2 cellular contexts compared by ENCODE assay signal in the genomic region with DNA sequence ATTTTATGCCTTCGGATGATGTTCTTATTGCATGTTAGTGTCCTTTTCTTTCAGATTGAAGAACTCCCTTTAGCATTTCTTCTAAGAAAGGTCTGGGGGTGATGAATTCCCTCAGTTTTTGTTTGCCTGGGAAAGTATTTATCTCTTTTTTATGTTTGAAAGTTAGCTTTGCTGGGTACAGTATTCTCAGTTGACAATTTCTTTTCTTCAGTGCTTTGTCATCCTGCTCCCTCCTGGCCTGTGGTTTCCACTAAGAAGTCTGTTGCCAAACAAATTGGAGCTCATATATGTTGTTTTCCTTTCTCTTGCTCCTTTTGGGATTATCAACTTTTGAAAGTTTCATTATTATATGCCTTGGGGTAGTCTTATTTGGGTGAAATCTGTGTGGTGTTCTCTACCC.
TF ChIP-seq lines count a peak whose summit lies in the region.

No MANE protein-coding gene starts in this region.

TF ChIP-seq in HepG2, 621 proteins besides CTCF, POLR2A, EP300 and RAD21:
- TF ChIP-seq ZNF136 (CRISPR knock-in tag; IDR thresholded peaks at IDR 0.05; ENCODE audit: low read depth) (0 out of 2 replicates have a peak, but pooled peaks have one; percentile 43), ZNF343 (CRISPR knock-in tag; IDR thresholded peaks at IDR 0.05) (no peak), HNRNPH1 (optimal IDR thresholded peaks at IDR 0.05; ENCODE audit: low read depth, low read length) (no peak), ZNF264 (CRISPR knock-in tag; IDR thresholded peaks at IDR 0.05) (no peak), ZNF558 (CRISPR knock-in tag; IDR thresholded peaks at IDR 0.05; ENCODE audit: borderline replicate concordance) (no peak)

TF ChIP-seq in HEK293, 187 proteins besides CTCF, POLR2A, EP300 and RAD21:
- TF ChIP-seq ZNF692 (tag by site-specific recombination; IDR thresholded peaks at IDR 0.05) (no peak), SETDB1 (IDR thresholded peaks at IDR 0.05; ENCODE audit: insufficient read length, low read length) (peak; percentile 97)
TF ChIP-seq in HEK293: peak in this region for 1.
